Comparison of ENCODE assay signal across 10 cellular contexts in the genomic region with DNA sequence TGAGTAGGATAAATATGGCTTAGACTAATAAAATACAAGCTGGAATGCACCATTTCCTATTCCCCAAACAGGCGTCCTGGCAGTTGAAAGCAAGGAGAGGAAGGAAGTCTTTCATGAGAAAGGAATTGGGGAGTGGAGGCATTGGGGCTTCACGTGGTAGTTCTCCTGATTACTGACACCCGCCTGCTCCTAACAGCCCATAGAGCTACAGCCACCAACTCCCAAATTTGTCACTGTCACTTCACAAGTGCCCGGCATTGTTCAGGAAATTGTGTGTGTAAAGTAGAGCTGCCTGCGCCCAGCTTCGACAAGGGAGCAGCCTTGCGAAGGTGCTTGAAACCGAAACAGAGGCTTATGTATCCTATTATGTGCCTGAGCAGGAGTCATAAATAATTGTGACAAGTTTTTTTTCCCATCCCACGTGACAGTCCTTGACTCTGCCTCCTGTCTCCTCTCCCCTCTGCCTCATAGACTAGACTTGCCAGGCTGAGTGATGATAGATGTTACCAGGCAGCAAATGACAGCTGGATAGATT.
DNase-seq lines count a peak whose midpoint lies in the region; ATAC-seq and TF ChIP-seq lines count a peak whose summit lies in the region.
"Had no signal": no experiment of that assay in that cellular context is flagged by ENCODE, and none has a peak within 500 bp of the region (broad histone marks: within the 10 kb centered on the region; RNA-seq: fewer than 3 reads in every experiment).

No MANE protein-coding gene starts in this region.

- H3K9me3 Mint-ChIP-seq in activated CD4-positive, alpha-beta memory T cell treated with anti-CD3 and anti-CD28 coated beads for 36 hours: no peaks in the 10 kb centered on the region
- H3K9me3 Mint-ChIP-seq in activated CD4-positive, alpha-beta memory T cell treated with anti-CD3 and anti-CD28 coated beads, Interleukin-2, amount 10 ng/mL, durations not matched to agents 7 days and 5 days: peaks cover 2% of the 10 kb centered on the region
- H3K9me3 Mint-ChIP-seq in stimulated activated naive CD8-positive, alpha-beta T cell treated with anti-CD3 and anti-CD28 coated beads, Interleukin-15, amount 100 ng/mL, for 72 hours: peaks cover 0 to 8% of the 10 kb centered on the region in 2 donors

- intact Hi-C loops in activated CD4-positive, alpha-beta memory T cell treated with anti-CD3 and anti-CD28 coated beads for 36 hours (cut with micrococcal nuclease): loop anchor here (5.0 to 10.0 kb wide), 2 partner anchors 86 to 178 kb away; no protein-coding TSS in a partner anchor
- intact Hi-C loops in left ventricle myocardium inferior (cut with micrococcal nuclease): no loop called here
- intact Hi-C loops in head of caudate nucleus (cut with DNase I): no loop called here

- H3K36me3 ChIP-seq in left ventricle myocardium inferior: no peaks in the 10 kb centered on the region
- H3K36me3 ChIP-seq: BLaER1 had no signal

- H3K4me1 ChIP-seq in left ventricle myocardium inferior: peaks cover 16% of the 10 kb centered on the region
- H3K4me1 ChIP-seq: BLaER1 had no signal

- no peak overlapping the region for H3K27ac Mint-ChIP-seq in activated CD4-positive, alpha-beta memory T cell treated with anti-CD3 and anti-CD28 coated beads for 36 hours
- H3K27ac Mint-ChIP-seq in activated CD4-positive, alpha-beta memory T cell treated with anti-CD3 and anti-CD28 coated beads, Interleukin-2, amount 10 ng/mL, durations not matched to agents 7 days and 5 days: no peak overlapping the region
- H3K27ac Mint-ChIP-seq in stimulated activated naive CD8-positive, alpha-beta T cell treated with anti-CD3 and anti-CD28 coated beads, Interleukin-15, amount 100 ng/mL, for 72 hours: peak overlapping the region in 1 of 2 donors; percentile 31

- CTCF ChIA-PET in activated CD4-positive, alpha-beta memory T cell treated with anti-CD3 and anti-CD28 coated beads for 36 hours (lab: Charles Lee): no interaction called here
- CTCF ChIA-PET in activated CD4-positive, alpha-beta memory T cell treated with anti-CD3 and anti-CD28 coated beads, Interleukin-2, amount 10 ng/mL, durations not matched to agents 7 days and 5 days (lab: Charles Lee): no interaction called here

- no peak overlapping the region for H3K4me3 Mint-ChIP-seq in activated CD4-positive, alpha-beta memory T cell treated with anti-CD3 and anti-CD28 coated beads for 36 hours
- H3K4me3 Mint-ChIP-seq in activated CD4-positive, alpha-beta memory T cell treated with anti-CD3 and anti-CD28 coated beads, Interleukin-2, amount 10 ng/mL, durations not matched to agents 7 days and 5 days: no peak overlapping the region
- peak overlapping the region; percentile 41 to 52 for H3K4me3 Mint-ChIP-seq in stimulated activated naive CD8-positive, alpha-beta T cell treated with anti-CD3 and anti-CD28 coated beads, Interleukin-15, amount 100 ng/mL, for 72 hours

- peaks cover 17% of the 10 kb centered on the region for H3K4me1 Mint-ChIP-seq in activated CD4-positive, alpha-beta memory T cell treated with anti-CD3 and anti-CD28 coated beads for 36 hours (ENCODE audit: low read depth)
- H3K4me1 Mint-ChIP-seq in activated CD4-positive, alpha-beta memory T cell treated with anti-CD3 and anti-CD28 coated beads, Interleukin-2, amount 10 ng/mL, durations not matched to agents 7 days and 5 days: peaks cover 3% of the 10 kb centered on the region
- peaks cover 20% of the 10 kb centered on the region for H3K4me1 Mint-ChIP-seq in stimulated activated naive CD8-positive, alpha-beta T cell treated with anti-CD3 and anti-CD28 coated beads, Interleukin-15, amount 100 ng/mL, for 72 hours

- no peak for TF ChIP-seq CTCF in VCaP (conservative IDR thresholded peaks at IDR 0.05)
- TF ChIP-seq CTCF in left ventricle myocardium inferior (IDR thresholded peaks at IDR 0.05; ENCODE audit: borderline replicate concordance): no peak

- no peaks in the 10 kb centered on the region for H3K27me3 Mint-ChIP-seq in activated CD4-positive, alpha-beta memory T cell treated with anti-CD3 and anti-CD28 coated beads for 36 hours
- no peaks in the 10 kb centered on the region for H3K27me3 Mint-ChIP-seq in activated CD4-positive, alpha-beta memory T cell treated with anti-CD3 and anti-CD28 coated beads, Interleukin-2, amount 10 ng/mL, durations not matched to agents 7 days and 5 days
- no peaks in the 10 kb centered on the region for H3K27me3 Mint-ChIP-seq in stimulated activated naive CD8-positive, alpha-beta T cell treated with anti-CD3 and anti-CD28 coated beads, Interleukin-15, amount 100 ng/mL, for 72 hours

- ATAC-seq in stimulated activated naive CD8-positive, alpha-beta T cell treated with anti-CD3 and anti-CD28 coated beads, Interleukin-15, amount 100 ng/mL, for 72 hours: peak; percentile 62

- POLR2A ChIA-PET in activated CD4-positive, alpha-beta memory T cell treated with anti-CD3 and anti-CD28 coated beads for 36 hours (lab: Charles Lee): no interaction called here
- POLR2A ChIA-PET in activated CD4-positive, alpha-beta memory T cell treated with anti-CD3 and anti-CD28 coated beads, Interleukin-2, amount 10 ng/mL, durations not matched to agents 7 days and 5 days (lab: Charles Lee): no interaction called here

- peak overlapping the region; percentile 55 for H3K27ac ChIP-seq in VCaP
- peak overlapping the region; percentile 36 for H3K27ac ChIP-seq in left ventricle myocardium inferior (replicated peaks)
- H3K27ac ChIP-seq: BLaER1, HL-60 had no signal

- H3K27me3 ChIP-seq in left ventricle myocardium inferior (ENCODE audit: low read depth): peaks cover 20% of the 10 kb centered on the region
- H3K27me3 ChIP-seq: BLaER1 had no signal

- H3K9me3 ChIP-seq in left ventricle myocardium inferior (replicated peaks): no peaks in the 10 kb centered on the region
- H3K9me3 ChIP-seq: BLaER1 had no signal

- peak overlapping the region; percentile 52 for H3K4me3 ChIP-seq in left ventricle myocardium inferior
- H3K4me3 ChIP-seq: BLaER1 had no signal

- no peaks in the 10 kb centered on the region for H3K36me3 Mint-ChIP-seq in activated CD4-positive, alpha-beta memory T cell treated with anti-CD3 and anti-CD28 coated beads for 36 hours
- no peaks in the 10 kb centered on the region for H3K36me3 Mint-ChIP-seq in activated CD4-positive, alpha-beta memory T cell treated with anti-CD3 and anti-CD28 coated beads, Interleukin-2, amount 10 ng/mL, durations not matched to agents 7 days and 5 days (ENCODE audit: low read depth)

- peak; percentile 12 for DNase-seq in activated CD4-positive, alpha-beta memory T cell treated with anti-CD3 and anti-CD28 coated beads for 36 hours
- DNase-seq in activated CD4-positive, alpha-beta memory T cell treated with anti-CD3 and anti-CD28 coated beads, Interleukin-2, amount 10 ng/mL, durations not matched to agents 7 days and 5 days: no peak
- DNase-seq in left ventricle myocardium inferior (no peak), SKM-1 treated with dmso at 0.1 percent for 144 hours (lab: John Stamatoyannopoulos, UW; ENCODE audit: unreplicated experiment) (no peak), mesenteric fat pad (ENCODE audit: low spot score) (no peak), head of caudate nucleus (no peak)
- DNase-seq in stimulated activated naive CD8-positive, alpha-beta T cell treated with anti-CD3 and anti-CD28 coated beads, Interleukin-15, amount 100 ng/mL, for 72 hours: peak in 1 of 2 donors; percentile 1

Comparison
In these comparisons a context has a peak if more than half of its experiments do, and no peak if none do; other contexts are left out.
1. H3K4me3 Mint-ChIP-seq: peak in stimulated activated naive CD8-positive, alpha-beta T cell treated with anti-CD3 and anti-CD28 coated beads, Interleukin-15, amount 100 ng/mL, for 72 hours (2 of 2); none in activated CD4-positive, alpha-beta memory T cell treated with anti-CD3 and anti-CD28 coated beads for 36 hours (single experiment) and activated CD4-positive, alpha-beta memory T cell treated with anti-CD3 and anti-CD28 coated beads, Interleukin-2, amount 10 ng/mL, durations not matched to agents 7 days and 5 days (single experiment).